ENCODE assay signal across 23 cellular contexts in genomic region chr4:186666252-186666651, GRCh38. TPM values are rescaled to one million over a fixed set of nuclear protein-coding genes. Genes with fewer than 3 reads are reported as not detected.
DNase-seq lines count a peak whose midpoint lies in the region; ATAC-seq and TF ChIP-seq lines count a peak whose summit lies in the region.
"Had no signal": no experiment of that assay in that cellular context is flagged by ENCODE, and none has a peak within 500 bp of the region (broad histone marks: within the 10 kb centered on the region; RNA-seq: fewer than 3 reads in every experiment).

No MANE protein-coding gene starts in this region.

- H3K36me3 Mint-ChIP-seq in osteocyte (ENCODE audit: unreplicated experiment) (peaks cover 20% of the 10 kb centered on the region), immature natural killer cell (no peaks in the 10 kb centered on the region)
- no peaks in the 10 kb centered on the region for H3K36me3 Mint-ChIP-seq in activated naive CD4-positive, alpha-beta T cell treated with anti-CD3 and anti-CD28 coated beads, Interleukin-2, amount 50 U/mL, for 72 hours
- H3K36me3 Mint-ChIP-seq: stimulated activated effector memory CD8-positive, alpha-beta T cell treated with anti-CD3 and anti-CD28 coated beads, Interleukin-12 subunit alpha, Interleukin-12 subunit beta, amount 100 ng/mL, for 72 hours had no signal

- H3K27me3 Mint-ChIP-seq in osteocyte (ENCODE audit: unreplicated experiment), result no peaks in the 10 kb centered on the region
- H3K27me3 Mint-ChIP-seq in immature natural killer cell (ENCODE audit: low read depth in 3 of 3), result peaks cover 0 to 3% (median 1%) of the 10 kb centered on the region in 3 donors

- DNase-seq in DMS53 treated with DMSO at 0.1 percent for 48 hours (lab: John Stamatoyannopoulos, UW; ENCODE audit: unreplicated experiment) (peak; percentile 42), caudate nucleus (lab: John Stamatoyannopoulos, UW) (peak in 3 of 61 donors; percentile 5 to 63 (median 25)), kidney epithelial cell (ENCODE audit: low read depth) (peak; percentile 47), osteocyte (ENCODE audit: extremely low spot score, unreplicated experiment) (no peak), immature natural killer cell (no peak), GM13976 (ENCODE audit: low spot score) (no peak), NCI-H748 (lab: John Stamatoyannopoulos, UW; ENCODE audit: unreplicated experiment) (no peak)
- no peak for DNase-seq in activated naive CD4-positive, alpha-beta T cell treated with anti-CD3 and anti-CD28 coated beads, Interleukin-2, amount 50 U/mL, for 72 hours (ENCODE audit: low spot score in 2 of 2)
- DNase-seq: activated CD4-positive, alpha-beta T cell treated with anti-CD3 and anti-CD28 coated beads for 1 hour; CD4-positive, alpha-beta T cell; DMS79; heart left ventricle; mesendoderm; NCI-H2029; NCI-H446; NK-92 treated with Interleukin-12 subunit alpha and Interleukin-12 subunit beta, amount 100 ng/mL, for 24 hours; RPMI8226; T1000 had no signal

- no peak for ATAC-seq in activated naive CD4-positive, alpha-beta T cell treated with anti-CD3 and anti-CD28 coated beads, Interleukin-2, amount 50 U/mL, for 72 hours
- ATAC-seq: esophagus mucosa; K562; SK-N-SH treated with all-trans-retinoic acid at 6 μM for 48 hours; stimulated activated effector memory CD8-positive, alpha-beta T cell treated with anti-CD3 and anti-CD28 coated beads, Interleukin-12 subunit alpha, Interleukin-12 subunit beta, amount 100 ng/mL, for 72 hours had no signal

- no peaks in the 10 kb centered on the region for H3K27me3 ChIP-seq in kidney epithelial cell (ENCODE audit: control insufficient read depth, insufficient read depth, low read length)
- H3K27me3 ChIP-seq: heart left ventricle had no signal

- H3K4me3 Mint-ChIP-seq in osteocyte (ENCODE audit: unreplicated experiment) (no peak overlapping the region), immature natural killer cell (no peak overlapping the region)
- H3K4me3 Mint-ChIP-seq: activated T-helper 1 cell treated with anti-CD3 and anti-CD28 coated beads, Interleukin-12 subunit alpha, Interleukin-12 subunit beta, Interleukin-2, Interleukin-4 antibody, amounts not matched to agents 30 ng/mL and 10 ng/mL and 1 ng/mL, durations not matched to agents 14 hours and 24 hours and 36 hours; CD4-positive, alpha-beta T cell; stimulated activated effector memory CD8-positive, alpha-beta T cell treated with anti-CD3 and anti-CD28 coated beads, Interleukin-12 subunit alpha, Interleukin-12 subunit beta, amount 100 ng/mL, for 72 hours had no signal

- peak overlapping the region; percentile 89 for H3K27ac ChIP-seq in caudate nucleus (ENCODE audit: low read depth, low read length)
- H3K27ac ChIP-seq: heart left ventricle had no signal

- in situ Hi-C loops in GM13976 (cut with MboI; ENCODE audit: low sequenced_read_pairs, unreplicated experiment), result no loop called here

- no peak for TF ChIP-seq CTCF in kidney epithelial cell (IDR thresholded peaks at IDR 0.05; ENCODE audit: insufficient read depth, low read length, poor library complexity, severe bottlenecking)
- TF ChIP-seq CTCF in osteocyte (IDR thresholded peaks at IDR 0.05), result no peak
- TF ChIP-seq CTCF in GM13976 (IDR thresholded peaks at IDR 0.05; ENCODE audit: borderline replicate concordance, control extremely low read depth, extremely low read depth, insufficient read depth, missing control alignments), result no peak

- peaks cover 2% of the 10 kb centered on the region for H3K36me3 ChIP-seq in kidney epithelial cell (ENCODE audit: control insufficient read depth, insufficient read depth, low read length)

- peak overlapping the region; percentile 39 for H3K27ac Mint-ChIP-seq in osteocyte (ENCODE audit: unreplicated experiment)
- no peak overlapping the region for H3K27ac Mint-ChIP-seq in immature natural killer cell
- H3K27ac Mint-ChIP-seq in activated naive CD4-positive, alpha-beta T cell treated with anti-CD3 and anti-CD28 coated beads, Interleukin-2, amount 50 U/mL, for 72 hours, result no peak overlapping the region
- H3K27ac Mint-ChIP-seq: activated T-helper 1 cell treated with anti-CD3 and anti-CD28 coated beads, Interleukin-12 subunit alpha, Interleukin-12 subunit beta, Interleukin-2, Interleukin-4 antibody, amounts not matched to agents 30 ng/mL and 10 ng/mL and 1 ng/mL, durations not matched to agents 14 hours and 24 hours and 36 hours; CD4-positive, alpha-beta T cell; stimulated activated effector memory CD8-positive, alpha-beta T cell treated with anti-CD3 and anti-CD28 coated beads, Interleukin-12 subunit alpha, Interleukin-12 subunit beta, amount 100 ng/mL, for 72 hours had no signal

- H3K9me3 Mint-ChIP-seq in osteocyte (ENCODE audit: unreplicated experiment) (no peaks in the 10 kb centered on the region), immature natural killer cell (peaks cover 0 to 10% (median 3%) of the 10 kb centered on the region in 6 donors)
- H3K9me3 Mint-ChIP-seq in activated naive CD4-positive, alpha-beta T cell treated with anti-CD3 and anti-CD28 coated beads, Interleukin-2, amount 50 U/mL, for 72 hours, result no peaks in the 10 kb centered on the region
- H3K9me3 Mint-ChIP-seq: activated T-helper 1 cell treated with anti-CD3 and anti-CD28 coated beads, Interleukin-12 subunit alpha, Interleukin-12 subunit beta, Interleukin-2, Interleukin-4 antibody, amounts not matched to agents 30 ng/mL and 10 ng/mL and 1 ng/mL, durations not matched to agents 14 hours and 24 hours and 36 hours; stimulated activated effector memory CD8-positive, alpha-beta T cell treated with anti-CD3 and anti-CD28 coated beads, Interleukin-12 subunit alpha, Interleukin-12 subunit beta, amount 100 ng/mL, for 72 hours had no signal

- H3K4me3 ChIP-seq in kidney epithelial cell (ENCODE audit: low read depth, low read length), result no peak overlapping the region
- H3K4me3 ChIP-seq: heart left ventricle, K562 had no signal

- peaks cover 30% of the 10 kb centered on the region for H3K4me1 Mint-ChIP-seq in osteocyte (ENCODE audit: unreplicated experiment)
- H3K4me1 Mint-ChIP-seq in immature natural killer cell, result no peaks in the 10 kb centered on the region
- H3K4me1 Mint-ChIP-seq: stimulated activated effector memory CD8-positive, alpha-beta T cell treated with anti-CD3 and anti-CD28 coated beads, Interleukin-12 subunit alpha, Interleukin-12 subunit beta, amount 100 ng/mL, for 72 hours had no signal

RNA-seq across cellular contexts. Expression of gene FAT1, which starts 57.4 kb away (rescaled TPM):
- 344 and 359 TPM in 2 replicates for total RNA-seq in kidney epithelial cell
- total RNA-seq in osteocyte, result 395 and 408 TPM in 2 replicates
- not detected for polyA plus RNA-seq in immature natural killer cell
- total RNA-seq in activated naive CD4-positive, alpha-beta T cell treated with anti-CD3 and anti-CD28 coated beads, Interleukin-2, amount 50 U/mL, for 72 hours, result under 1 TPM in 1 of 2 donors, not detected in 1; 0.02 TPM

Comparison
In these comparisons a context has a peak if more than half of its experiments do, and no peak if none do; other contexts are left out.
1. DNase-seq: peak in DMS53 treated with DMSO at 0.1 percent for 48 hours (single experiment) and kidney epithelial cell (single experiment); none in osteocyte (single experiment), immature natural killer cell (0 of 3), activated naive CD4-positive, alpha-beta T cell treated with anti-CD3 and anti-CD28 coated beads, Interleukin-2, amount 50 U/mL, for 72 hours (0 of 2), GM13976 (single experiment) and NCI-H748 (single experiment).
2. RNA of gene FAT1, which starts 57.4 kb away (total RNA-seq): 395 to 408 TPM in osteocyte and 344 to 359 TPM in kidney epithelial cell; 0.02 TPM in activated naive CD4-positive, alpha-beta T cell treated with anti-CD3 and anti-CD28 coated beads, Interleukin-2, amount 50 U/mL, for 72 hours; every median in the first group is over 100 times any median in the second.